12 cellular contexts compared by ENCODE assay signal in genomic region chr12:109967383-109968031, GRCh38. TPM values are rescaled to one million over a fixed set of nuclear protein-coding genes. Genes with fewer than 3 reads are reported as not detected.
DNase-seq lines count a peak whose midpoint lies in the region; ATAC-seq and TF ChIP-seq lines count a peak whose summit lies in the region.
"Had no signal": no experiment of that assay in that cellular context is flagged by ENCODE, and none has a peak within 500 bp of the region (broad histone marks: within the 10 kb centered on the region; RNA-seq: fewer than 3 reads in every experiment).

No MANE protein-coding gene starts in this region.

- peaks cover 13% of the 10 kb centered on the region; the same call in 1 of the 2 replicates for H3F3A ChIP-seq in PC-9 (ENCODE audit: insufficient read depth, low read depth)

- H3K36me3 ChIP-seq in PC-9 (ENCODE audit: low read depth) (peaks cover 7% of the 10 kb centered on the region; the same call in 1 of the 2 replicates), osteoblast (ENCODE audit: insufficient read depth, low read length) (peaks cover 49% of the 10 kb centered on the region)

- no TSS peak for BruUV-seq in PC-9 (replicated peaks; lab: Mats Ljungman, UMichigan)

- DNase-seq in activated CD4-positive, CD25-positive, alpha-beta regulatory T cell (lab: John Stamatoyannopoulos, UW): no peak
- DNase-seq in PC-9 (peak; percentile 7 to 64), choroid plexus epithelial cell (ENCODE audit: low read depth) (peak; percentile 49), osteoblast (ENCODE audit: insufficient read length, low spot score, missing footprints) (peak; percentile 14)
- DNase-seq: DMS153, NCI-H1092 treated with DMSO at 0.1 percent for 48 hours, transverse colon had no signal

- peak; percentile 48 to 54 for ATAC-seq in activated CD4-positive, CD25-positive, alpha-beta regulatory T cell treated with anti-CD3 and anti-CD28 coated beads, Interleukin-2, amount 50 U/mL, for 24 hours
- ATAC-seq in HG02884 (IDR thresholded peaks at IDR 0.05; ENCODE audit: unreplicated experiment) (no peak), GM21528 (IDR thresholded peaks at IDR 0.05; ENCODE audit: low FRiP score, unreplicated experiment) (no peak), HG03135 (IDR thresholded peaks at IDR 0.05; ENCODE audit: unreplicated experiment) (no peak)
- ATAC-seq: Right ventricle myocardium inferior had no signal

- CTCF ChIA-PET in PC-9 (lab: Charles Lee): no interaction called here

- H3K27me3 ChIP-seq in PC-9 (ENCODE audit: insufficient read depth, low read depth) (no peaks in the 10 kb centered on the region), osteoblast (ENCODE audit: insufficient read depth, low read length) (no peaks in the 10 kb centered on the region)
- H3K27me3 ChIP-seq: transverse colon had no signal

- H4K20me1 ChIP-seq in PC-9 (ENCODE audit: insufficient read depth): no peaks in the 10 kb centered on the region
- no peaks in the 10 kb centered on the region for H4K20me1 ChIP-seq in osteoblast (ENCODE audit: insufficient read depth, low read length)

- H3K4me2 ChIP-seq in PC-9 (0 out of 2 replicates have a peak overlapping the region, but pooled peaks have one; percentile 12), osteoblast (ENCODE audit: insufficient read depth, low read length) (no peak overlapping the region)

- H2AFZ ChIP-seq in PC-9: no peak overlapping the region
- H2AFZ ChIP-seq in osteoblast (ENCODE audit: low read length): no peak overlapping the region

- H3K9me2 ChIP-seq in PC-9 (ENCODE audit: insufficient read depth): no peaks in the 10 kb centered on the region

- H3K27ac ChIP-seq in PC-9 (peak overlapping the region; percentile 53), osteoblast (ENCODE audit: low read depth, low read length) (no peak overlapping the region)

- H3K4me3 ChIP-seq in PC-9 (no peak overlapping the region), choroid plexus epithelial cell (ENCODE audit: low read depth, low read length) (no peak overlapping the region), osteoblast (ENCODE audit: insufficient read depth, low read length) (no peak overlapping the region)
- H3K4me3 ChIP-seq: transverse colon had no signal

- H3K79me2 ChIP-seq in PC-9 (ENCODE audit: low read depth) (no peaks in the 10 kb centered on the region), osteoblast (ENCODE audit: insufficient read depth, low read length) (no peaks in the 10 kb centered on the region)

- POLR2A ChIA-PET in PC-9 (lab: Charles Lee; ENCODE audit: unreplicated experiment): interaction anchor here (0.5 to 0.7 kb wide), 6 partner anchors 16 to 500 kb away, joined by 3 to 11 read pairs (median 3); partner anchors contain the start of genes GPN3 and IFT81

- H3K4me1 ChIP-seq in PC-9 (replicated peaks; ENCODE audit: insufficient read depth) (peaks cover 19% of the 10 kb centered on the region), osteoblast (ENCODE audit: insufficient read depth, low read length) (peaks cover 14% of the 10 kb centered on the region)

- H3K9me3 ChIP-seq in PC-9 (ENCODE audit: insufficient read depth, low read depth) (no peaks in the 10 kb centered on the region), osteoblast (ENCODE audit: low read depth, low read length) (no peaks in the 10 kb centered on the region)
- H3K9me3 ChIP-seq: transverse colon had no signal

- no peak for TF ChIP-seq CTCF in PC-9 (conservative IDR thresholded peaks at IDR 0.05)
- no peak for TF ChIP-seq CTCF in choroid plexus epithelial cell (conservative IDR thresholded peaks at IDR 0.05; ENCODE audit: low read depth, low read length)
- TF ChIP-seq CTCF in osteoblast (IDR thresholded peaks at IDR 0.05; ENCODE audit: extremely low read depth, low read depth, low read length): no peak

- intact Hi-C loops in PC-9 (cut with micrococcal nuclease; ENCODE audit: unreplicated experiment): no loop called here

RNA-seq across cellular contexts. Expression of gene GIT2, which starts 28.7 kb away (rescaled TPM):
- 27.2 and 36.7 TPM in 2 replicates for total RNA-seq in PC-9 (2021)
- 43.4 and 45.4 TPM in 2 replicates for total RNA-seq in osteoblast

RNA-seq across cellular contexts. Expression of gene ANKRD13A, which starts 31.7 kb away (rescaled TPM):
- total RNA-seq in PC-9 (2021): 61.8 and 66.9 TPM in 2 replicates
- 94.1 and 113 TPM in 2 replicates for total RNA-seq in osteoblast

Comparison
In these comparisons a context has a peak if more than half of its experiments do, and no peak if none do; other contexts are left out.
1. ATAC-seq: peak in activated CD4-positive, CD25-positive, alpha-beta regulatory T cell treated with anti-CD3 and anti-CD28 coated beads, Interleukin-2, amount 50 U/mL, for 24 hours (2 of 2); none in HG02884 (single experiment), GM21528 (single experiment) and HG03135 (single experiment).
2. DNase-seq: peak in PC-9 (2 of 2), choroid plexus epithelial cell (single experiment) and osteoblast (single experiment); none in activated CD4-positive, CD25-positive, alpha-beta regulatory T cell (0 of 4).